8 cellular contexts compared by ENCODE assay signal in genomic region chr21:42010507-42011493, GRCh38. TPM values are rescaled to one million over a fixed set of nuclear protein-coding genes. Genes with fewer than 3 reads are reported as not detected.
DNase-seq lines count a peak whose midpoint lies in the region; TF ChIP-seq lines count a peak whose summit lies in the region.

No MANE protein-coding gene starts in this region.

- under 1% methylated on average over 120 of the region's 120 CpGs for WGBS in urinary bladder

- H3K27ac ChIP-seq in muscle layer of colon (ENCODE audit: low read depth, low read length) (peak overlapping the region; percentile 98), urinary bladder (ENCODE audit: low read depth) (peak overlapping the region; percentile 78)

- peak overlapping the region; percentile 76 for H3K4me3 ChIP-seq in HFF-Myc (replicated peaks; ENCODE audit: low read depth, low read length)
- H3K4me3 ChIP-seq in epithelial cell of esophagus (ENCODE audit: low read length) = peak overlapping the region; percentile 70
- peak overlapping the region; percentile 64 to 77 for H3K4me3 ChIP-seq in muscle layer of colon (ENCODE audit: low read depth in 1 of 2, low read length in 2 of 2)
- peak overlapping the region; percentile 84 for H3K4me3 ChIP-seq in urinary bladder (ENCODE audit: low read depth, low read length)

- H3K36me3 ChIP-seq in muscle layer of colon (ENCODE audit: insufficient read depth, low read length) (no peaks in the 10 kb centered on the region), urinary bladder (ENCODE audit: insufficient read depth) (no peaks in the 10 kb centered on the region)

- H3K9me3 ChIP-seq in muscle layer of colon (ENCODE audit: low read length) = no peaks in the 10 kb centered on the region

- H3K27me3 ChIP-seq in muscle layer of colon (ENCODE audit: control insufficient read depth in 1 of 2, insufficient read depth in 2 of 2, low read length in 2 of 2) = no peaks in the 10 kb centered on the region

- TF ChIP-seq CTCF in HFF-Myc (IDR thresholded peaks at IDR 0.05; ENCODE audit: low read depth, low read length, missing control alignments) = no peak
- TF ChIP-seq CTCF in epithelial cell of esophagus (IDR thresholded peaks at IDR 0.05; ENCODE audit: insufficient read depth, low read depth, low read length, missing control alignments) = no peak

- DNase-seq in activated gamma-delta T cell treated with Interleukin-2 at 50 U/mL for 16 hours = peak; percentile 12
- DNase-seq in activated gamma-delta T cell (lab: John Stamatoyannopoulos, UW) = no peak
- no peak for DNase-seq in HFF-Myc (ENCODE audit: extremely low read depth, low read depth)
- peak; percentile 50 for DNase-seq in NAMALWA (ENCODE audit: low spot score)
- DNase-seq in activated CD4-positive, alpha-beta T cell treated with anti-CD3 and anti-CD28 coated beads for 4 hours = peak; percentile 30 to 34
- DNase-seq in epithelial cell of esophagus (ENCODE audit: low read depth) = peak; percentile 24

- H3K9ac ChIP-seq in muscle layer of colon (ENCODE audit: low read length) = no peak overlapping the region

- H3K4me1 ChIP-seq in muscle layer of colon (ENCODE audit: insufficient read depth, low read length) (peaks cover 6% of the 10 kb centered on the region), urinary bladder (ENCODE audit: insufficient read depth) (no peaks in the 10 kb centered on the region)

RNA-seq across cellular contexts. Expression of gene ZBTB21, which starts 0.6 kb away (rescaled TPM):
- 12.6 TPM for total RNA-seq in urinary bladder
- 5.2 TPM for polyA plus RNA-seq in urinary bladder

RNA-seq across cellular contexts. Expression of gene C2CD2, which starts 57.0 kb away (rescaled TPM):
- 24.3 TPM for total RNA-seq in urinary bladder
- 13.0 TPM for polyA plus RNA-seq in urinary bladder

Comparison
In these comparisons a context has a peak if more than half of its experiments do, and no peak if none do; other contexts are left out.
1. DNase-seq: peak in activated gamma-delta T cell treated with Interleukin-2 at 50 U/mL for 16 hours (single experiment), NAMALWA (single experiment), activated CD4-positive, alpha-beta T cell treated with anti-CD3 and anti-CD28 coated beads for 4 hours (2 of 2) and epithelial cell of esophagus (single experiment); none in activated gamma-delta T cell (single experiment) and HFF-Myc (single experiment).
2. Peak in every context shown above with its lines, with median percentiles within 50 percentile points of each other: H3K4me3 ChIP-seq.